In genomic region chr5:82306151-82306550, GRCh38 we compare ENCODE assay signal across 23 cellular contexts. TPM values are rescaled to one million over a fixed set of nuclear protein-coding genes. Genes with fewer than 3 reads are reported as not detected.
DNase-seq lines count a peak whose midpoint lies in the region; ATAC-seq and TF ChIP-seq lines count a peak whose summit lies in the region.
"Had no signal": no experiment of that assay in that cellular context is flagged by ENCODE, and none has a peak within 500 bp of the region (broad histone marks: within the 10 kb centered on the region; RNA-seq: fewer than 3 reads in every experiment).

No MANE protein-coding gene starts in this region.

- H3K4me1 ChIP-seq in HUES48 (ENCODE audit: control insufficient read depth, insufficient read depth, low read length) (peaks cover 9% of the 10 kb centered on the region; the same call in 1 of the 2 replicates), mesendoderm (ENCODE audit: control insufficient read depth, low read depth, low read length) (no peaks in the 10 kb centered on the region)
- H3K4me1 ChIP-seq: A549; BE2C; BLaER1 treated with 17β-estradiol and CSF1 and Interleukin-3, amounts not matched to agents 10 nM and 100 nM had no signal

- no peaks in the 10 kb centered on the region for H3K36me3 ChIP-seq in HUES48 (ENCODE audit: control insufficient read depth, insufficient read depth, low read length)
- H3K36me3 ChIP-seq in mesendoderm (ENCODE audit: control insufficient read depth, insufficient read depth, low read length): no peaks in the 10 kb centered on the region
- H3K36me3 ChIP-seq: BE2C; BLaER1 treated with 17β-estradiol and CSF1 and Interleukin-3, amounts not matched to agents 10 nM and 100 nM; HAP-1 had no signal

- H2BK120ac ChIP-seq in mesendoderm (ENCODE audit: low read depth, low read length): no peak overlapping the region

- H3K4me2 ChIP-seq in mesendoderm (ENCODE audit: low read length): no peak overlapping the region
- H3K4me2 ChIP-seq: A549; BLaER1 treated with 17β-estradiol and CSF1 and Interleukin-3, amounts not matched to agents 10 nM and 100 nM had no signal

- H3K4me3 Mint-ChIP-seq in WTC11: no peak overlapping the region
- H3K4me3 Mint-ChIP-seq: CD14-positive monocyte; CD4-positive, alpha-beta T cell; CD8-positive, alpha-beta memory T cell; HFFc6 had no signal

- peaks cover 8% of the 10 kb centered on the region; the same call in 1 of the 2 replicates for H3K9me3 ChIP-seq in HUES48 (ENCODE audit: control insufficient read depth, insufficient read depth, low read length)
- H3K9me3 ChIP-seq: A549, BE2C, HAP-1 had no signal

- POLR2A ChIA-PET in WTC11 (lab: Charles Lee): no interaction called here

- no peak overlapping the region for H4K5ac ChIP-seq in mesendoderm (ENCODE audit: low read length)

- H3K4me1 Mint-ChIP-seq in WTC11: peaks cover 11% of the 10 kb centered on the region; the same call in 1 of the 2 replicates
- H3K4me1 Mint-ChIP-seq: CD14-positive monocyte; CD8-positive, alpha-beta memory T cell had no signal

- WGBS in mesendoderm (ENCODE audit: extremely low coverage, insufficient coverage, low lambda C conversion rate): no CpG with 5 or more reads among the region's 2 CpGs

- peaks cover 30% of the 10 kb centered on the region for H3K27me3 Mint-ChIP-seq in WTC11 (ENCODE audit: low read depth)
- H3K27me3 Mint-ChIP-seq: CD4-positive, alpha-beta T cell had no signal

- no peak overlapping the region for H3K27ac Mint-ChIP-seq in WTC11
- H3K27ac Mint-ChIP-seq: CD14-positive monocyte; CD4-positive, alpha-beta T cell; CD8-positive, alpha-beta memory T cell; HFFc6 had no signal

- no peak overlapping the region for H2BK5ac ChIP-seq in mesendoderm (ENCODE audit: low read length)

- no peak for DNase-seq in WTC11 (ENCODE audit: low spot score)
- DNase-seq in mesendoderm: peak; percentile 32
- DNase-seq in cerebellar nuclear complex (lab: John Stamatoyannopoulos, UW): no peak
- no peak for DNase-seq in stimulated activated CD4-positive, alpha-beta T cell treated with anti-CD3 and anti-CD28 coated beads, Interleukin-2, amount 100 ng/mL, for 48 hours
- no peak for DNase-seq in ureter (ENCODE audit: low spot score)
- DNase-seq: 8988T; ACHN; AML-193; BE2C; CD4-positive, alpha-beta T cell; CD8-positive, alpha-beta memory T cell; DMS 273 treated with DMSO at 0.1 percent for 48 hours; DMS79; EL; GF-D8; GM23248; HFFc6 had no signal

- peaks cover 8% of the 10 kb centered on the region for H3K36me3 Mint-ChIP-seq in WTC11

- no peak overlapping the region for H2BK15ac ChIP-seq in mesendoderm (replicated peaks; ENCODE audit: low read depth)

- no peak overlapping the region for H3K4ac ChIP-seq in mesendoderm (ENCODE audit: low read depth, low read length)

- no peak overlapping the region for H3K4me3 ChIP-seq in HUES48 (ENCODE audit: low read depth, low read length)
- H3K4me3 ChIP-seq in mesendoderm (ENCODE audit: low read length): no peak overlapping the region
- H3K4me3 ChIP-seq: A549; BLaER1 treated with 17β-estradiol and CSF1 and Interleukin-3, amounts not matched to agents 10 nM and 100 nM; GM23248; HAP-1 had no signal

- no peak overlapping the region for H4K8ac ChIP-seq in mesendoderm (ENCODE audit: low read depth, low read length)

- H3K27me3 ChIP-seq in HUES48 (ENCODE audit: control insufficient read depth, insufficient read depth, low read length): no peaks in the 10 kb centered on the region
- H3K27me3 ChIP-seq in mesendoderm (ENCODE audit: insufficient read depth, low read length, poor library complexity): no peaks in the 10 kb centered on the region
- H3K27me3 ChIP-seq: BE2C; BLaER1 treated with 17β-estradiol and CSF1 and Interleukin-3, amounts not matched to agents 10 nM and 100 nM had no signal

- no peaks in the 10 kb centered on the region for H3K79me1 ChIP-seq in mesendoderm (ENCODE audit: low read length)

- H3K56ac ChIP-seq in mesendoderm (ENCODE audit: low read length): no peak overlapping the region

- no peak overlapping the region for H3K18ac ChIP-seq in mesendoderm (ENCODE audit: low read length)

- CTCF ChIA-PET in WTC11 (lab: Charles Lee): interaction anchor here (0.9 kb wide), 1 partner anchor 449 kb away, joined by 3 read pairs; no protein-coding TSS in a partner anchor

- no peak for TF ChIP-seq CTCF in WTC11 (IDR thresholded peaks at IDR 0.05)

- no peak overlapping the region for H2AK5ac ChIP-seq in mesendoderm (ENCODE audit: low read length)

- no peak overlapping the region for H3K23ac ChIP-seq in mesendoderm (ENCODE audit: low read length)

- no peaks in the 10 kb centered on the region for H3K79me2 ChIP-seq in mesendoderm (ENCODE audit: control insufficient read depth, insufficient read depth, low read length)

- ATAC-seq in WTC11 (peak; percentile 66), GM19463 (IDR thresholded peaks at IDR 0.05; ENCODE audit: unreplicated experiment) (no peak)
- ATAC-seq: A549 had no signal

- H3K27ac ChIP-seq in HUES48 (ENCODE audit: low read depth, low read length) (peak overlapping the region; percentile 35), mesendoderm (ENCODE audit: low read depth, low read length) (no peak overlapping the region)
- H3K27ac ChIP-seq: A549; BLaER1 treated with 17β-estradiol and CSF1 and Interleukin-3, amounts not matched to agents 10 nM and 100 nM; GM23248 had no signal

- H3K9ac ChIP-seq in HUES48 (ENCODE audit: low read depth, low read length) (no peak overlapping the region), mesendoderm (ENCODE audit: low read length) (no peak overlapping the region)
- H3K9ac ChIP-seq: BLaER1 treated with 17β-estradiol and CSF1 and Interleukin-3, amounts not matched to agents 10 nM and 100 nM; GM23248 had no signal

- peaks cover 16% of the 10 kb centered on the region for H3K9me3 Mint-ChIP-seq in WTC11
- H3K9me3 Mint-ChIP-seq: CD4-positive, alpha-beta T cell; HFFc6 had no signal

TF ChIP-seq in WTC11, 78 proteins besides CTCF, POLR2A, EP300 and RAD21 (continues in another document):
- TF ChIP-seq FOXK1 (CRISPR knock-in tag; IDR thresholded peaks at IDR 0.05) (no peak), ARID4B (CRISPR knock-in tag; IDR thresholded peaks at IDR 0.05; ENCODE audit: borderline replicate concordance) (no peak), NFATC4 (CRISPR knock-in tag; IDR thresholded peaks at IDR 0.05) (no peak), MXD4 (CRISPR knock-in tag; IDR thresholded peaks at IDR 0.05; ENCODE audit: borderline replicate concordance) (no peak), ZMAT4 (CRISPR knock-in tag; IDR thresholded peaks at IDR 0.05) (no peak), IRF2 (CRISPR knock-in tag; IDR thresholded peaks at IDR 0.05; ENCODE audit: borderline replicate concordance, low read depth) (no peak), ESRRA (CRISPR knock-in tag; IDR thresholded peaks at IDR 0.05; ENCODE audit: borderline replicate concordance) (no peak)
- TF ChIP-seq, protein P1, sequence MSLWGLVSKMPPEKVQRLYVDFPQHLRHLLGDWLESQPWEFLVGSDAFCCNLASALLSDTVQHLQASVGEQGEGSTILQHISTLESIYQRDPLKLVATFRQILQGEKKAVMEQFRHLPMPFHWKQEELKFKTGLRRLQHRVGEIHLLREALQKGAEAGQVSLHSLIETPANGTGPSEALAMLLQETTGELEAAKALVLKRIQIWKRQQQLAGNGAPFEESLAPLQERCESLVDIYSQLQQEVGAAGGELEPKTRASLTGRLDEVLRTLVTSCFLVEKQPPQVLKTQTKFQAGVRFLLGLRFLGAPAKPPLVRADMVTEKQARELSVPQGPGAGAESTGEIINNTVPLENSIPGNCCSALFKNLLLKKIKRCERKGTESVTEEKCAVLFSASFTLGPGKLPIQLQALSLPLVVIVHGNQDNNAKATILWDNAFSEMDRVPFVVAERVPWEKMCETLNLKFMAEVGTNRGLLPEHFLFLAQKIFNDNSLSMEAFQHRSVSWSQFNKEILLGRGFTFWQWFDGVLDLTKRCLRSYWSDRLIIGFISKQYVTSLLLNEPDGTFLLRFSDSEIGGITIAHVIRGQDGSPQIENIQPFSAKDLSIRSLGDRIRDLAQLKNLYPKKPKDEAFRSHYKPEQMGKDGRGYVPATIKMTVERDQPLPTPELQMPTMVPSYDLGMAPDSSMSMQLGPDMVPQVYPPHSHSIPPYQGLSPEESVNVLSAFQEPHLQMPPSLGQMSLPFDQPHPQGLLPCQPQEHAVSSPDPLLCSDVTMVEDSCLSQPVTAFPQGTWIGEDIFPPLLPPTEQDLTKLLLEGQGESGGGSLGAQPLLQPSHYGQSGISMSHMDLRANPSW (CRISPR knock-in tag; conservative IDR thresholded peaks at IDR 0.05; ENCODE audit: low read depth): no peak

RNA-seq across cellular contexts. Expression of gene RPS23, which starts 28.0 kb away (rescaled TPM):
- 2,589 to 2,799 TPM (median 2,697 TPM) in 3 replicates for total RNA-seq in WTC11 (2021)
- 4,570 TPM for polyA plus RNA-seq in mesendoderm (2013, experiment 1 of 2)
- 4,487 TPM for polyA plus RNA-seq in mesendoderm (2013, experiment 2 of 2)
- 1,778 TPM for total RNA-seq in ureter
